ENCODE assay signal across 14 cellular contexts in genomic region chr13:69683921-69684663, GRCh38.
DNase-seq lines count a peak whose midpoint lies in the region; ATAC-seq and TF ChIP-seq lines count a peak whose summit lies in the region.
"Had no signal": no experiment of that assay in that cellular context is flagged by ENCODE, and none has a peak within 500 bp of the region (broad histone marks: within the 10 kb centered on the region; RNA-seq: fewer than 3 reads in every experiment).

No MANE protein-coding gene starts in this region.

- H3F3A ChIP-seq in smooth muscle cell (ENCODE audit: low read depth) = no peaks in the 10 kb centered on the region

- peak; percentile 51 for ATAC-seq in HG03103 (IDR thresholded peaks at IDR 0.05; ENCODE audit: low read depth, unreplicated experiment)
- ATAC-seq: activated T-cell treated with anti-CD3 and anti-CD28 coated beads, Interleukin-2, amount 50 U/mL, for 72 hours had no signal

- no peaks in the 10 kb centered on the region for H3K36me3 ChIP-seq in smooth muscle cell (ENCODE audit: low read depth)
- H3K36me3 ChIP-seq: esophagus muscularis mucosa, spleen had no signal

- peak overlapping the region; percentile 30 for H2AFZ ChIP-seq in smooth muscle cell (ENCODE audit: low read depth)

- H3K4me3 ChIP-seq in smooth muscle cell = peak overlapping the region; percentile 18
- H3K4me3 ChIP-seq: esophagus muscularis mucosa, spleen had no signal

- no peaks in the 10 kb centered on the region for H4K20me1 ChIP-seq in smooth muscle cell (ENCODE audit: low read depth)

- H3K4me1 ChIP-seq in smooth muscle cell (ENCODE audit: low read depth) = no peaks in the 10 kb centered on the region
- H3K4me1 ChIP-seq: esophagus muscularis mucosa, spleen had no signal

- no peaks in the 10 kb centered on the region for H3K9me3 ChIP-seq in smooth muscle cell (replicated peaks; ENCODE audit: low read depth)
- H3K9me3 ChIP-seq: esophagus muscularis mucosa had no signal

- peak; percentile 18 for DNase-seq in NCI-H2107 treated with DMSO at 0.1 percent for 48 hours (lab: John Stamatoyannopoulos, UW; ENCODE audit: unreplicated experiment)
- no peak for DNase-seq in NCI-H2107 (lab: John Stamatoyannopoulos, UW)
- DNase-seq in UCSD-AML1 (lab: John Stamatoyannopoulos, UW; ENCODE audit: unreplicated experiment) = peak; percentile 0
- no peak for DNase-seq in smooth muscle cell (lab: John Stamatoyannopoulos, UW; ENCODE audit: unreplicated experiment)
- DNase-seq in iPS-NIHi7 (ENCODE audit: extremely low spot score) = no peak
- no peak for DNase-seq in posterior vena cava (ENCODE audit: low spot score)
- DNase-seq in CD1c-positive myeloid dendritic cell (ENCODE audit: extremely low spot score) = no peak
- DNase-seq: activated T-cell treated with anti-CD3 and anti-CD28 coated beads, Interleukin-2, amount 50 U/mL, for 72 hours; EL; NCI-H2081; spleen; stimulated activated CD8-positive, alpha-beta memory T cell treated with anti-CD3 and anti-CD28 coated beads, Interleukin-4, amount 100 ng/mL, for 48 hours had no signal

- no peak overlapping the region for H3K27ac ChIP-seq in smooth muscle cell (ENCODE audit: low read depth)
- H3K27ac ChIP-seq: esophagus muscularis mucosa, spleen had no signal

- H3K4me2 ChIP-seq in smooth muscle cell = no peak overlapping the region

- H3K9ac ChIP-seq in smooth muscle cell (ENCODE audit: low read depth) = no peak overlapping the region

- WGBS in smooth muscle cell (ENCODE audit: low lambda C conversion rate) = 89% methylated on average over 3 of the region's 3 CpGs

- intact Hi-C loops in posterior vena cava (cut with DNase I) = no loop called here

- H3K79me2 ChIP-seq in smooth muscle cell (ENCODE audit: low read depth) = no peaks in the 10 kb centered on the region

- no peaks in the 10 kb centered on the region for H3K27me3 ChIP-seq in smooth muscle cell (ENCODE audit: low read depth)
- H3K27me3 ChIP-seq: esophagus muscularis mucosa, spleen had no signal

- TF ChIP-seq CTCF in smooth muscle cell (IDR thresholded peaks at IDR 0.05; ENCODE audit: borderline replicate concordance, insufficient read depth, poor library complexity, severe bottlenecking) = no peak

Comparison
In these comparisons a context has a peak if more than half of its experiments do, and no peak if none do; other contexts are left out.
1. DNase-seq: peak in NCI-H2107 treated with DMSO at 0.1 percent for 48 hours (single experiment) and UCSD-AML1 (single experiment); none in NCI-H2107 (single experiment), smooth muscle cell (single experiment), iPS-NIHi7 (single experiment), posterior vena cava (single experiment) and CD1c-positive myeloid dendritic cell (single experiment).